21 cellular contexts compared by ENCODE assay signal in genomic region chr5:3277590-3278196, GRCh38.
DNase-seq lines count a peak whose midpoint lies in the region; ATAC-seq and TF ChIP-seq lines count a peak whose summit lies in the region.
"Had no signal": no experiment of that assay in that cellular context is flagged by ENCODE, and none has a peak within 500 bp of the region (broad histone marks: within the 10 kb centered on the region; RNA-seq: fewer than 3 reads in every experiment).

No MANE protein-coding gene starts in this region.

- in situ Hi-C loops in GM13976 (cut with MboI; ENCODE audit: low sequenced_read_pairs, unreplicated experiment), result no loop called here

- H3K36me3 Mint-ChIP-seq in endodermal cell (ENCODE audit: low read depth), result peaks cover 3% of the 10 kb centered on the region
- no peaks in the 10 kb centered on the region for H3K36me3 Mint-ChIP-seq in stimulated activated memory B cell treated with anti-CD40 and anti-IgM and Interleukin-4, amounts not matched to agents 10 μg/mL and 1 μg/mL and 100 μg/mL, for 72 hours

- peaks cover 21% of the 10 kb centered on the region for H3K27me3 Mint-ChIP-seq in endodermal cell (ENCODE audit: insufficient read depth)
- peaks cover 10% of the 10 kb centered on the region for H3K27me3 Mint-ChIP-seq in stimulated activated memory B cell treated with anti-CD40 and anti-IgM and Interleukin-4, amounts not matched to agents 10 μg/mL and 1 μg/mL and 100 μg/mL, for 72 hours

- no peak overlapping the region for H3K27ac ChIP-seq in BLaER1 treated with 17β-estradiol and CSF1 and Interleukin-3, amounts not matched to agents 10 nM and 100 nM
- H3K27ac ChIP-seq in endodermal cell (ENCODE audit: low read depth, low read length), result no peak overlapping the region
- H3K27ac ChIP-seq: colonic mucosa, PC-9, SJSA1 had no signal

- H3K27me3 ChIP-seq in BLaER1 treated with 17β-estradiol and CSF1 and Interleukin-3, amounts not matched to agents 10 nM and 100 nM, result no peaks in the 10 kb centered on the region
- no peaks in the 10 kb centered on the region for H3K27me3 ChIP-seq in endodermal cell (ENCODE audit: control insufficient read depth, insufficient read depth, low read length, poor library complexity, severe bottlenecking)
- H3K27me3 ChIP-seq: colonic mucosa, SJSA1 had no signal

- H3K9me3 Mint-ChIP-seq in endodermal cell, result peaks cover 9% of the 10 kb centered on the region
- H3K9me3 Mint-ChIP-seq in stimulated activated memory B cell treated with anti-CD40 and anti-IgM and Interleukin-4, amounts not matched to agents 10 μg/mL and 1 μg/mL and 100 μg/mL, for 72 hours, result peaks cover 4% of the 10 kb centered on the region

- WGBS in endodermal cell (ENCODE audit: insufficient coverage in 1 of 2, insufficient read length in 1 of 2), 2 experiments, result 0 to 25% methylated on average over 3 to 6 of the region's 6 CpGs

- H3K36me3 ChIP-seq in BLaER1 treated with 17β-estradiol and CSF1 and Interleukin-3, amounts not matched to agents 10 nM and 100 nM, result no peaks in the 10 kb centered on the region
- H3K36me3 ChIP-seq in endodermal cell (ENCODE audit: control insufficient read depth, insufficient read depth, low read length), result no peaks in the 10 kb centered on the region
- H3K36me3 ChIP-seq: colonic mucosa, HAP-1, SJSA1 had no signal

- peaks cover 13 to 35% (median 23%) of the 10 kb centered on the region in 10 experiments for H3K4me1 ChIP-seq in BLaER1 treated with 17β-estradiol and CSF1 and Interleukin-3, amounts not matched to agents 10 nM and 100 nM
- H3K4me1 ChIP-seq in endodermal cell (ENCODE audit: control insufficient read depth, insufficient read depth, low read length), result no peaks in the 10 kb centered on the region
- H3K4me1 ChIP-seq: colonic mucosa, HAP-1, SJSA1 had no signal

- H3K4me3 ChIP-seq in BLaER1 treated with 17β-estradiol and CSF1 and Interleukin-3, amounts not matched to agents 10 nM and 100 nM, result no peak overlapping the region
- H3K4me3 ChIP-seq in Jurkat, Clone E6-1 (ENCODE audit: low read length), result no peak overlapping the region
- H3K4me3 ChIP-seq in endodermal cell (ENCODE audit: low read length), result no peak overlapping the region
- H3K4me3 ChIP-seq: colonic mucosa, HAP-1, PC-9, SJSA1 had no signal

- H3K4me3 Mint-ChIP-seq in endodermal cell, result no peak overlapping the region
- H3K4me3 Mint-ChIP-seq in stimulated activated memory B cell treated with anti-CD40 and anti-IgM and Interleukin-4, amounts not matched to agents 10 μg/mL and 1 μg/mL and 100 μg/mL, for 72 hours, result no peak overlapping the region

- DNase-seq in GM13976 (ENCODE audit: low spot score) (peak; percentile 39), endodermal cell (peak; percentile 65), NCI-H146 treated with DMSO at 0.1 percent for 48 hours (lab: John Stamatoyannopoulos, UW; ENCODE audit: unreplicated experiment) (no peak)
- peak; percentile 72 for DNase-seq in Jurkat, Clone E6-1 (ENCODE audit: low read depth, low spot score)
- DNase-seq: activated CD4-positive, alpha-beta T cell treated with anti-CD3 and anti-CD28 coated beads for 1 hour; activated CD8-positive, alpha-beta memory T cell treated with anti-CD3 and anti-CD28 coated beads, Interleukin-2, amount 50 U/mL, for 48 hours; colonic mucosa; COR-L47; hippocampal formation; left cardiac atrium; NCI-H187 treated with DMSO at 0.1 percent for 48 hours; NCI-H510A; occipital lobe; PC-9; stimulated activated CD4-positive, alpha-beta T cell treated with anti-CD3 and anti-CD28 coated beads, Interleukin-2, amount 100 ng/mL, for 48 hours; T-helper 9 cell had no signal

- no peak for ATAC-seq in stimulated activated memory B cell treated with anti-CD40 and anti-IgM and Interleukin-4, amounts not matched to agents 10 μg/mL and 1 μg/mL and 100 μg/mL, for 72 hours
- no peak for ATAC-seq in HG02588 (IDR thresholded peaks at IDR 0.05; ENCODE audit: unreplicated experiment)
- ATAC-seq: left cardiac atrium had no signal

- H3K4me2 ChIP-seq in BLaER1 treated with 17β-estradiol and CSF1 and Interleukin-3, amounts not matched to agents 10 nM and 100 nM, result peak overlapping the region; percentile 4 to 85 (median 68); a peak in 18 of 22 replicates
- H3K4me2 ChIP-seq: PC-9 had no signal

- H3K4me1 Mint-ChIP-seq in endodermal cell, result peaks cover 10% of the 10 kb centered on the region
- H3K4me1 Mint-ChIP-seq in stimulated activated memory B cell treated with anti-CD40 and anti-IgM and Interleukin-4, amounts not matched to agents 10 μg/mL and 1 μg/mL and 100 μg/mL, for 72 hours, result no peaks in the 10 kb centered on the region

- H3K27ac Mint-ChIP-seq in endodermal cell, result no peak overlapping the region
- no peak overlapping the region for H3K27ac Mint-ChIP-seq in stimulated activated memory B cell treated with anti-CD40 and anti-IgM and Interleukin-4, amounts not matched to agents 10 μg/mL and 1 μg/mL and 100 μg/mL, for 72 hours

- peaks cover 0 to 11% (median 0%) of the 10 kb centered on the region in 11 experiments; a peak in 2 of 22 replicates for H3K9me3 ChIP-seq in BLaER1 treated with 17β-estradiol and CSF1 and Interleukin-3, amounts not matched to agents 10 nM and 100 nM (replicated peaks in 1 of 11)
- H3K9me3 ChIP-seq in endodermal cell (ENCODE audit: control insufficient read depth, low read length), result no peaks in the 10 kb centered on the region
- H3K9me3 ChIP-seq: colonic mucosa, HAP-1 had no signal

- no peak for TF ChIP-seq CTCF in GM13976 (IDR thresholded peaks at IDR 0.05; ENCODE audit: borderline replicate concordance, control extremely low read depth, extremely low read depth, insufficient read depth, missing control alignments)
- TF ChIP-seq CTCF in endodermal cell (conservative IDR thresholded peaks at IDR 0.05), result peak; percentile 13

- H3K9ac ChIP-seq in BLaER1 treated with 17β-estradiol and CSF1 and Interleukin-3, amounts not matched to agents 10 nM and 100 nM, result no peak overlapping the region; a peak in 3 of 22 replicates
- H3K9ac ChIP-seq in endodermal cell (ENCODE audit: extremely low read depth, low read length, poor library complexity, severe bottlenecking), result no peak overlapping the region

- no peaks in the 10 kb centered on the region for H4K20me1 ChIP-seq in BLaER1 treated with 17β-estradiol and CSF1 and Interleukin-3, amounts not matched to agents 10 nM and 100 nM
